ENCODE assay signal across 11 cellular contexts in genomic region chr1:160731564-160732349, GRCh38. TPM values are rescaled to one million over a fixed set of nuclear protein-coding genes. Genes with fewer than 3 reads are reported as not detected.
A peak's percentile ranks its signal among the peaks of the same experiment; 100 is the strongest.
DNase-seq lines count a peak whose midpoint lies in the region; ATAC-seq lines count a peak whose summit lies in the region.
"Not testable (repeated sequence)": the region's sequence is repeated elsewhere in the genome, so short reads cannot be mapped to it uniquely, and the experiment has no call there.
"Had no signal": no experiment of that assay in that cellular context is flagged by ENCODE, and none has a peak within 500 bp of the region (broad histone marks: within the 10 kb centered on the region; RNA-seq: fewer than 3 reads in every experiment).

No MANE protein-coding gene starts in this region.

- H3K36me3 Mint-ChIP-seq in activated T-cell treated with anti-CD3 and anti-CD28 coated beads, Interleukin-2, amount 50 U/mL, for 72 hours (ENCODE audit: insufficient read depth in 2 of 2) = peaks cover 13 to 40% of the 10 kb centered on the region in 2 donors
- H3K36me3 Mint-ChIP-seq in central memory CD8-positive, alpha-beta T cell (ENCODE audit: insufficient read depth); stimulated activated effector memory CD8-positive, alpha-beta T cell treated with anti-CD3 and anti-CD28 coated beads, Interleukin-12 subunit alpha, Interleukin-12 subunit beta, amount 100 ng/mL, for 72 hours: not testable (repeated sequence)

- peaks cover 33% of the 10 kb centered on the region for H3K4me1 Mint-ChIP-seq in activated T-cell treated with anti-CD3 and anti-CD28 coated beads, Interleukin-2, amount 50 U/mL, for 72 hours (ENCODE audit: low read depth)
- peaks cover 33% of the 10 kb centered on the region for H3K4me1 Mint-ChIP-seq in central memory CD8-positive, alpha-beta T cell
- H3K4me1 Mint-ChIP-seq in stimulated activated effector memory CD8-positive, alpha-beta T cell treated with anti-CD3 and anti-CD28 coated beads, Interleukin-12 subunit alpha, Interleukin-12 subunit beta, amount 100 ng/mL, for 72 hours = peaks cover 33% of the 10 kb centered on the region

- peak; percentile 58 for ATAC-seq in GM18909 (IDR thresholded peaks at IDR 0.05; ENCODE audit: poor library complexity, unreplicated experiment)
- ATAC-seq in HG02642 (IDR thresholded peaks at IDR 0.05; ENCODE audit: poor library complexity, unreplicated experiment) = peak; percentile 47
- peak; percentile 60 for ATAC-seq in HG03045 (IDR thresholded peaks at IDR 0.05; ENCODE audit: unreplicated experiment)
- not testable (repeated sequence) for ATAC-seq in activated T-cell treated with anti-CD3 and anti-CD28 coated beads, Interleukin-2, amount 50 U/mL, for 72 hours (replicated peaks in 1 of 2); central memory CD8-positive, alpha-beta T cell (replicated peaks; ENCODE audit: extremely low read depth, poor library complexity, severe bottlenecking); stimulated activated effector memory CD8-positive, alpha-beta T cell treated with anti-CD3 and anti-CD28 coated beads, Interleukin-12 subunit alpha, Interleukin-12 subunit beta, amount 100 ng/mL, for 72 hours

- not testable (repeated sequence) for H3K4me3 Mint-ChIP-seq in activated T-cell treated with anti-CD3 and anti-CD28 coated beads, Interleukin-2, amount 50 U/mL, for 72 hours; stimulated activated effector memory CD8-positive, alpha-beta T cell treated with anti-CD3 and anti-CD28 coated beads, Interleukin-12 subunit alpha, Interleukin-12 subunit beta, amount 100 ng/mL, for 72 hours
- H3K4me3 Mint-ChIP-seq in central memory CD8-positive, alpha-beta T cell = peak overlapping the region; percentile 33

- peak overlapping the region; percentile 10 for H3K27ac Mint-ChIP-seq in activated T-cell treated with anti-CD3 and anti-CD28 coated beads, Interleukin-2, amount 50 U/mL, for 72 hours
- H3K27ac Mint-ChIP-seq in central memory CD8-positive, alpha-beta T cell (ENCODE audit: low read depth) = peak overlapping the region; percentile 67
- peak overlapping the region; percentile 18 for H3K27ac Mint-ChIP-seq in stimulated activated effector memory CD8-positive, alpha-beta T cell treated with anti-CD3 and anti-CD28 coated beads, Interleukin-12 subunit alpha, Interleukin-12 subunit beta, amount 100 ng/mL, for 72 hours

- peaks cover 10 to 11% of the 10 kb centered on the region in 2 donors for H3K9me3 Mint-ChIP-seq in activated T-cell treated with anti-CD3 and anti-CD28 coated beads, Interleukin-2, amount 50 U/mL, for 72 hours
- H3K9me3 Mint-ChIP-seq in central memory CD8-positive, alpha-beta T cell; stimulated activated effector memory CD8-positive, alpha-beta T cell treated with anti-CD3 and anti-CD28 coated beads, Interleukin-12 subunit alpha, Interleukin-12 subunit beta, amount 100 ng/mL, for 72 hours: not testable (repeated sequence)

- peak; percentile 46 for DNase-seq in CD1c-positive myeloid dendritic cell (ENCODE audit: extremely low spot score)
- peak; percentile 24 for DNase-seq in SIG-M5 treated with dmso at 0.1 percent for 504 hours (lab: John Stamatoyannopoulos, UW; ENCODE audit: unreplicated experiment)
- not testable (repeated sequence) for DNase-seq in activated T-cell treated with anti-CD3 and anti-CD28 coated beads, Interleukin-2, amount 50 U/mL, for 72 hours; central memory CD8-positive, alpha-beta T cell (ENCODE audit: low spot score in 2 of 2); stimulated activated effector memory CD8-positive, alpha-beta T cell treated with anti-CD3 and anti-CD28 coated beads, Interleukin-12 subunit alpha, Interleukin-12 subunit beta, amount 100 ng/mL, for 72 hours (ENCODE audit: low spot score in 2 of 2)

- not testable (repeated sequence) for H3K27me3 Mint-ChIP-seq in activated T-cell treated with anti-CD3 and anti-CD28 coated beads, Interleukin-2, amount 50 U/mL, for 72 hours (ENCODE audit: low read depth); central memory CD8-positive, alpha-beta T cell

RNA-seq across cellular contexts. Expression of gene SLAMF7, which starts 7.3 kb away (rescaled TPM):
- total RNA-seq in activated T-cell treated with anti-CD3 and anti-CD28 coated beads, Interleukin-2, amount 50 U/mL, for 72 hours = 10 to 100 TPM; 42.6 to 68.3 TPM
- total RNA-seq: NCI-H460 had no signal

RNA-seq across cellular contexts. Expression of gene CD48, which starts 20.1 kb away (rescaled TPM):
- total RNA-seq in activated T-cell treated with anti-CD3 and anti-CD28 coated beads, Interleukin-2, amount 50 U/mL, for 72 hours = 100 to 1,000 TPM; 215 to 220 TPM
- total RNA-seq: Daoy, H4, NCI-H460 had no signal

Comparison
In these comparisons a context has a peak if more than half of its experiments do, and no peak if none do; other contexts are left out.
1. H3K27ac Mint-ChIP-seq: peak in every context shown above with its lines; median percentile 67 in central memory CD8-positive, alpha-beta T cell; 18 in stimulated activated effector memory CD8-positive, alpha-beta T cell treated with anti-CD3 and anti-CD28 coated beads, Interleukin-12 subunit alpha, Interleukin-12 subunit beta, amount 100 ng/mL, for 72 hours; 10 in activated T-cell treated with anti-CD3 and anti-CD28 coated beads, Interleukin-2, amount 50 U/mL, for 72 hours.